Comparison of ENCODE assay signal across 8 cellular contexts in genomic region chr1:155976062-155976912, GRCh38. TPM values are rescaled to one million over a fixed set of nuclear protein-coding genes. Genes with fewer than 3 reads are reported as not detected.
DNase-seq lines count a peak whose midpoint lies in the region; ATAC-seq and TF ChIP-seq lines count a peak whose summit lies in the region.

No MANE protein-coding gene starts in this region.

- H2BK12ac ChIP-seq in neuronal stem cell (ENCODE audit: low read length): no peak overlapping the region

- H3K79me2 ChIP-seq in OCI-LY1 (ENCODE audit: insufficient read depth, low read length): peaks cover 68% of the 10 kb centered on the region

- no peak overlapping the region for H2AK5ac ChIP-seq in neuronal stem cell (ENCODE audit: low read depth, low read length)

- H3K4ac ChIP-seq in neuronal stem cell (ENCODE audit: low read length): no peak overlapping the region

- H3K4me2 ChIP-seq in OCI-LY1 (ENCODE audit: low read length) (peak overlapping the region; percentile 87), neuronal stem cell (ENCODE audit: insufficient read depth, low read length, poor library complexity, severe bottlenecking) (peak overlapping the region; percentile 81)

- H3K27ac ChIP-seq in cardiac muscle cell (peak overlapping the region; percentile 92), OCI-LY1 (ENCODE audit: low read depth, low read length, poor library complexity, severe bottlenecking) (peak overlapping the region; percentile 96), neuronal stem cell (replicated peaks; ENCODE audit: low read length) (peak overlapping the region; percentile 89)

- H3K4me1 Mint-ChIP-seq in activated T-cell treated with anti-CD3 and anti-CD28 coated beads, Interleukin-2, amount 50 U/mL, for 24 hours (ENCODE audit: low read depth): peaks cover 77% of the 10 kb centered on the region
- peaks cover 64% of the 10 kb centered on the region for H3K4me1 Mint-ChIP-seq in type B pancreatic cell (ENCODE audit: unreplicated experiment)

- no peak overlapping the region for H4K8ac ChIP-seq in neuronal stem cell (ENCODE audit: low read depth, low read length)

- no peak for ATAC-seq in HG03039 (IDR thresholded peaks at IDR 0.05; ENCODE audit: unreplicated experiment)

- peak overlapping the region; percentile 98 for H3K27ac Mint-ChIP-seq in activated T-cell treated with anti-CD3 and anti-CD28 coated beads, Interleukin-2, amount 50 U/mL, for 24 hours
- H3K27ac Mint-ChIP-seq in type B pancreatic cell: peak overlapping the region; percentile 90

- H3K4me1 ChIP-seq in cardiac muscle cell (ENCODE audit: low read depth) (peaks cover 41% of the 10 kb centered on the region), OCI-LY1 (ENCODE audit: insufficient read depth, low read length, severe bottlenecking) (peaks cover 78% of the 10 kb centered on the region), neuronal stem cell (ENCODE audit: control insufficient read depth in 2 of 2, insufficient read depth in 1 of 2, low read depth in 1 of 2, low read length in 2 of 2) (peaks cover 31 to 37% of the 10 kb centered on the region in 2 donors)

- H3K9me2 ChIP-seq in OCI-LY1 (ENCODE audit: low read depth, low read length): no peaks in the 10 kb centered on the region

- no peaks in the 10 kb centered on the region for H3K36me3 ChIP-seq in cardiac muscle cell
- H3K36me3 ChIP-seq in OCI-LY1 (ENCODE audit: insufficient read depth, low read length): peaks cover 22% of the 10 kb centered on the region; the same call in 1 of the 2 replicates
- peaks cover 0 to 21% of the 10 kb centered on the region in 2 donors for H3K36me3 ChIP-seq in neuronal stem cell (replicated peaks in 1 of 2; ENCODE audit: control insufficient read depth in 2 of 2, insufficient read depth in 2 of 2, low read length in 2 of 2)

- no peaks in the 10 kb centered on the region for H3K27me3 ChIP-seq in cardiac muscle cell
- H3K27me3 ChIP-seq in OCI-LY1 (ENCODE audit: insufficient read depth, low read length): no peaks in the 10 kb centered on the region
- H3K27me3 ChIP-seq in neuronal stem cell (ENCODE audit: control insufficient read depth in 3 of 3, insufficient read depth in 3 of 3, low read depth in 1 of 3, low read length in 3 of 3): no peaks in the 10 kb centered on the region

- no peak for TF ChIP-seq CTCF in cardiac muscle cell (IDR thresholded peaks at IDR 0.05; ENCODE audit: low read depth, low read length)
- TF ChIP-seq CTCF in OCI-LY1 (IDR thresholded peaks at IDR 0.05; ENCODE audit: low read length): no peak
- TF ChIP-seq CTCF in fibroblast of mammary gland (conservative IDR thresholded peaks at IDR 0.05; ENCODE audit: control insufficient read depth, insufficient read depth, low read depth, low read length): no peak
- no peak for TF ChIP-seq CTCF in type B pancreatic cell (conservative IDR thresholded peaks at IDR 0.05)

- H3K4me3 ChIP-seq in cardiac muscle cell: peak overlapping the region; percentile 67
- peak overlapping the region; percentile 92 for H3K4me3 ChIP-seq in OCI-LY1 (ENCODE audit: low read depth, low read length, poor library complexity, severe bottlenecking)
- peak overlapping the region; percentile 80 for H3K4me3 ChIP-seq in fibroblast of mammary gland (ENCODE audit: control insufficient read depth, low read depth, low read length)
- peak overlapping the region; percentile 75 to 95 for H3K4me3 ChIP-seq in neuronal stem cell (ENCODE audit: low read length in 2 of 2)

- H2AFZ ChIP-seq in OCI-LY1 (ENCODE audit: low read length) (no peak overlapping the region), neuronal stem cell (ENCODE audit: low read length) (no peak overlapping the region)

- H3K14ac ChIP-seq in neuronal stem cell (ENCODE audit: low read length): no peak overlapping the region

- peak overlapping the region; percentile 48 for H2BK120ac ChIP-seq in neuronal stem cell (ENCODE audit: low read depth, low read length)

- H3K9me3 ChIP-seq in cardiac muscle cell (ENCODE audit: low read depth) (no peaks in the 10 kb centered on the region), OCI-LY1 (ENCODE audit: low read length) (no peaks in the 10 kb centered on the region), neuronal stem cell (replicated peaks in 1 of 2; ENCODE audit: control insufficient read depth in 2 of 2, insufficient read depth in 1 of 2, low read depth in 1 of 2, low read length in 2 of 2) (no peaks in the 10 kb centered on the region)

- H3K23ac ChIP-seq in neuronal stem cell (ENCODE audit: low read depth, low read length, poor library complexity): no peak overlapping the region

- no peak overlapping the region for H4K91ac ChIP-seq in neuronal stem cell (ENCODE audit: low read depth, low read length, poor library complexity)

- intact Hi-C loops in cardiac septum (cut with DNase I): loop anchor here (5.0 kb wide), 1 partner anchor 136 kb away; the partner anchor contains the start of gene LMNA

- no peaks in the 10 kb centered on the region for H3K9me3 Mint-ChIP-seq in activated T-cell treated with anti-CD3 and anti-CD28 coated beads, Interleukin-2, amount 50 U/mL, for 24 hours
- H3K9me3 Mint-ChIP-seq in type B pancreatic cell: no peaks in the 10 kb centered on the region

- peak overlapping the region; percentile 95 for H2BK5ac ChIP-seq in neuronal stem cell (ENCODE audit: low read length)

- H3K18ac ChIP-seq in neuronal stem cell (ENCODE audit: low read length): peak overlapping the region; percentile 38

- H3K4me3 Mint-ChIP-seq in activated T-cell treated with anti-CD3 and anti-CD28 coated beads, Interleukin-2, amount 50 U/mL, for 24 hours: peak overlapping the region; percentile 87
- H3K4me3 Mint-ChIP-seq in type B pancreatic cell: peak overlapping the region; percentile 91

- peak overlapping the region; percentile 97 for H3K9ac ChIP-seq in OCI-LY1 (ENCODE audit: low read length)
- H3K9ac ChIP-seq in neuronal stem cell (ENCODE audit: low read depth, low read length, poor library complexity): no peak overlapping the region

- H3K36me3 Mint-ChIP-seq in activated T-cell treated with anti-CD3 and anti-CD28 coated beads, Interleukin-2, amount 50 U/mL, for 24 hours (ENCODE audit: low read depth): peaks cover 74% of the 10 kb centered on the region
- no peaks in the 10 kb centered on the region for H3K36me3 Mint-ChIP-seq in type B pancreatic cell

- H3K27me3 Mint-ChIP-seq in activated T-cell treated with anti-CD3 and anti-CD28 coated beads, Interleukin-2, amount 50 U/mL, for 24 hours: no peaks in the 10 kb centered on the region
- no peaks in the 10 kb centered on the region for H3K27me3 Mint-ChIP-seq in type B pancreatic cell

- no CpG with 5 or more reads among the region's 14 CpGs for WGBS in neuronal stem cell (ENCODE audit: extremely low coverage in 2 of 2, insufficient read length in 2 of 2, insufficient replicate concordance in 1 of 2), 2 donors

- peaks cover 6% of the 10 kb centered on the region for H3K79me1 ChIP-seq in neuronal stem cell (ENCODE audit: low read depth, low read length)

- H3F3A ChIP-seq in OCI-LY1 (ENCODE audit: insufficient read depth, low read length): no peaks in the 10 kb centered on the region

- H2BK15ac ChIP-seq in neuronal stem cell (ENCODE audit: low read length): no peak overlapping the region

- DNase-seq in cardiac muscle cell (ENCODE audit: low read depth in 1 of 2, low spot score in 1 of 2): peak in 1 of 2 donors; percentile 83
- no peak for DNase-seq in cardiac septum (ENCODE audit: low spot score)
- DNase-seq in activated T-cell treated with anti-CD3 and anti-CD28 coated beads, Interleukin-2, amount 50 U/mL, for 24 hours: peak; percentile 68
- DNase-seq in fibroblast of mammary gland (ENCODE audit: low read depth): peak; percentile 68
- no peak for DNase-seq in neuronal stem cell (ENCODE audit: low spot score)
- no peak for DNase-seq in type B pancreatic cell (ENCODE audit: extremely low spot score, unreplicated experiment)

- H4K20me1 ChIP-seq in OCI-LY1 (ENCODE audit: insufficient read depth, low read length): no peaks in the 10 kb centered on the region

RNA-seq across cellular contexts. Expression of gene ARHGEF2, which starts 2.1 kb away (rescaled TPM):
- total RNA-seq in cardiac muscle cell (89.4 and 126 TPM in 2 replicates), cardiac septum (95.9 TPM), type B pancreatic cell (ENCODE audit: low replicate concordance) (46.4 and 80.6 TPM in 2 replicates)
- polyA plus RNA-seq in cardiac muscle cell: 38.6 and 54.9 TPM in 2 replicates
- polyA plus RNA-seq in neuronal stem cell (2013, experiment 1 of 2): 55.4 TPM
- polyA plus RNA-seq in neuronal stem cell (2013, experiment 2 of 2): 57.0 TPM

RNA-seq across cellular contexts. Expression of gene RXFP4, which starts 34.8 kb away (rescaled TPM):
- total RNA-seq in cardiac muscle cell (0.33 TPM in 1 of 2 replicates, not detected in the other), cardiac septum (not detected), type B pancreatic cell (ENCODE audit: low replicate concordance) (not detected in 2 replicates)
- polyA plus RNA-seq in cardiac muscle cell: 0.74 TPM in 1 of 2 replicates, not detected in the other
- polyA plus RNA-seq in neuronal stem cell (2013, experiment 1 of 2): not detected
- not detected for polyA plus RNA-seq in neuronal stem cell (2013, experiment 2 of 2)

RNA-seq across cellular contexts. Expression of gene KHDC4, which starts 42.1 kb away (rescaled TPM):
- total RNA-seq in cardiac muscle cell (61.0 and 86.4 TPM in 2 replicates), cardiac septum (26.8 TPM), type B pancreatic cell (ENCODE audit: low replicate concordance) (42.5 and 57.8 TPM in 2 replicates)
- polyA plus RNA-seq in cardiac muscle cell: 26.6 and 31.5 TPM in 2 replicates
- 41.1 TPM for polyA plus RNA-seq in neuronal stem cell (2013, experiment 1 of 2)
- 42.2 TPM for polyA plus RNA-seq in neuronal stem cell (2013, experiment 2 of 2)

RNA-seq across cellular contexts. Expression of gene SSR2, which starts 44.5 kb away (rescaled TPM):
- total RNA-seq in cardiac muscle cell: 119 and 198 TPM in 2 replicates
- polyA plus RNA-seq in cardiac muscle cell: 174 and 188 TPM in 2 replicates
- total RNA-seq in cardiac septum: 81.2 TPM
- 352 TPM for polyA plus RNA-seq in neuronal stem cell (2013, experiment 1 of 2)
- polyA plus RNA-seq in neuronal stem cell (2013, experiment 2 of 2): 349 TPM
- total RNA-seq in type B pancreatic cell (ENCODE audit: low replicate concordance): 223 and 248 TPM in 2 replicates

Comparison
In these comparisons a context has a peak if more than half of its experiments do, and no peak if none do; other contexts are left out.
1. DNase-seq: peak in activated T-cell treated with anti-CD3 and anti-CD28 coated beads, Interleukin-2, amount 50 U/mL, for 24 hours (single experiment) and fibroblast of mammary gland (single experiment); none in cardiac septum (single experiment), neuronal stem cell (single experiment) and type B pancreatic cell (single experiment).
2. Peak in every context shown above with its lines, with median percentiles within 50 percentile points of each other: H3K27ac ChIP-seq and H3K4me3 ChIP-seq.